1 cellular context compared by ENCODE assay signal in the genomic region with DNA sequence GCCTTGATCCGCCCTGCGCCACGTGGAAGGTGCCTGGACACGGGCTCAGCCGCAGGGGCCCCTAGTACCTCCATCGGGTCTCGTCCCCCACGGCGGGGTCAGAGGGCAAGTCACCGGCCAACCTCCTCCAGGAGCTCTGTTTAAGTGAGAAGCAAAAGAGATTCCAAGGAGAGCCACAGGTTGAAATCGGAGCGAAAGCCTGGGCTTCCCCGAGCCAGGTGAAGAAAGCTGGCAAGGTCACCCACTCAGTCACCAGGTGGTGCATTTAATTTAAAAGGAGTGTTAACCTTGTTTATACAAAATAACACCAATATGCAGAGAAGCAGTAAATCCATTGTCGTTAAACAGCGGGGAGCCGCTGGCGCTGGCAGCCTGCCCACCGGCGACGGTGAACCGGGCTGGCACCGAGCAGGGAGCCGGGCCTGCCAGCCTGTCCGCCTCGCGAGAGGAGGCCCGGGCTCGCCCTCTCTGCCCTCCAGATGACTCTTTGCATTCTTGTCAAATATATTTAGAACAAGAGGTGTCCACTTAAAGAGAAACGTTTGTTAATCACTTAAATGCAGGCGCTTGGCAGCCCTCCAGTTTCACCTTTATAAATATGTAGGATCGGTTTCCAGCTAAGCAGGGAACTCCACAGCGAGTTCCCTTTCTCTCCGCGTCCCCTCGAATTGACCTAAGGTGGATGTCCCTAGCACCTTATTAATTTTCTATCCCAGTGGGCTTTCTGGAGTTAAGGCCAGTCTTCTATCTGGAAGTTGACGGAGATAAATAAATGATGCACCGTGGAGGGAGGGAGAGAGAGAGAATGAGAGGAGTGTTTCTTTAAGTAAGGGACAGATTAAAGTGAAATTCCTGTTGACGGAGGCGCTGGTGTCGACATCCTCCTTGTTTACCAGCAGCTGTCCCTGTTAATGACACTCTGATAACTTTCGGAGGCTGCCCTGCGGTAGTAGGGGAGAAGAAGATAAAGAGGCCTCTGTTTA.
A peak's percentile ranks its signal among the peaks of the same experiment; 100 is the strongest.
TF ChIP-seq lines count a peak whose summit lies in the region.

No MANE protein-coding gene starts in this region.

TF ChIP-seq in HepG2, 621 proteins besides CTCF, POLR2A, EP300 and RAD21 (continued from another document and continues in another):
- TF ChIP-seq, protein P1, sequence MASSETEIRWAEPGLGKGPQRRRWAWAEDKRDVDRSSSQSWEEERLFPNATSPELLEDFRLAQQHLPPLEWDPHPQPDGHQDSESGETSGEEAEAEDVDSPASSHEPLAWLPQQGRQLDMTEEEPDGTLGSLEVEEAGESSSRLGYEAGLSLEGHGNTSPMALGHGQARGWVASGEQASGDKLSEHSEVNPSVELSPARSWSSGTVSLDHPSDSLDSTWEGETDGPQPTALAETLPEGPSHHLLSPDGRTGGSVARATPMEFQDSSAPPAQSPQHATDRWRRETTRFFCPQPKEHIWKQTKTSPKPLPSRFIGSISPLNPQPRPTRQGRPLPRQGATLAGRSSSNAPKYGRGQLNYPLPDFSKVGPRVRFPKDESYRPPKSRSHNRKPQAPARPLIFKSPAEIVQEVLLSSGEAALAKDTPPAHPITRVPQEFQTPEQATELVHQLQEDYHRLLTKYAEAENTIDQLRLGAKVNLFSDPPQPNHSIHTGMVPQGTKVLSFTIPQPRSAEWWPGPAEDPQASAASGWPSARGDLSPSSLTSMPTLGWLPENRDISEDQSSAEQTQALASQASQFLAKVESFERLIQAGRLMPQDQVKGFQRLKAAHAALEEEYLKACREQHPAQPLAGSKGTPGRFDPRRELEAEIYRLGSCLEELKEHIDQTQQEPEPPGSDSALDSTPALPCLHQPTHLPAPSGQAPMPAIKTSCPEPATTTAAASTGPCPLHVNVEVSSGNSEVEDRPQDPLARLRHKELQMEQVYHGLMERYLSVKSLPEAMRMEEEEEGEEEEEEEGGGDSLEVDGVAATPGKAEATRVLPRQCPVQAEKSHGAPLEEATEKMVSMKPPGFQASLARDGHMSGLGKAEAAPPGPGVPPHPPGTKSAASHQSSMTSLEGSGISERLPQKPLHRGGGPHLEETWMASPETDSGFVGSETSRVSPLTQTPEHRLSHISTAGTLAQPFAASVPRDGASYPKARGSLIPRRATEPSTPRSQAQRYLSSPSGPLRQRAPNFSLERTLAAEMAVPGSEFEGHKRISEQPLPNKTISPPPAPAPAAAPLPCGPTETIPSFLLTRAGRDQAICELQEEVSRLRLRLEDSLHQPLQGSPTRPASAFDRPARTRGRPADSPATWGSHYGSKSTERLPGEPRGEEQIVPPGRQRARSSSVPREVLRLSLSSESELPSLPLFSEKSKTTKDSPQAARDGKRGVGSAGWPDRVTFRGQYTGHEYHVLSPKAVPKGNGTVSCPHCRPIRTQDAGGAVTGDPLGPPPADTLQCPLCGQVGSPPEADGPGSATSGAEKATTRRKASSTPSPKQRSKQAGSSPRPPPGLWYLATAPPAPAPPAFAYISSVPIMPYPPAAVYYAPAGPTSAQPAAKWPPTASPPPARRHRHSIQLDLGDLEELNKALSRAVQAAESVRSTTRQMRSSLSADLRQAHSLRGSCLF (CRISPR knock-in tag; IDR thresholded peaks at IDR 0.05; ENCODE audit: borderline replicate concordance): no peak
- TF ChIP-seq RFX5 (IDR thresholded peaks at IDR 0.05; ENCODE audit: low read depth, low read length): no peak
- TF ChIP-seq ATF7-NPFF (CRISPR knock-in tag; IDR thresholded peaks at IDR 0.05; ENCODE audit: low read depth): no peak
- TF ChIP-seq, protein P2, sequence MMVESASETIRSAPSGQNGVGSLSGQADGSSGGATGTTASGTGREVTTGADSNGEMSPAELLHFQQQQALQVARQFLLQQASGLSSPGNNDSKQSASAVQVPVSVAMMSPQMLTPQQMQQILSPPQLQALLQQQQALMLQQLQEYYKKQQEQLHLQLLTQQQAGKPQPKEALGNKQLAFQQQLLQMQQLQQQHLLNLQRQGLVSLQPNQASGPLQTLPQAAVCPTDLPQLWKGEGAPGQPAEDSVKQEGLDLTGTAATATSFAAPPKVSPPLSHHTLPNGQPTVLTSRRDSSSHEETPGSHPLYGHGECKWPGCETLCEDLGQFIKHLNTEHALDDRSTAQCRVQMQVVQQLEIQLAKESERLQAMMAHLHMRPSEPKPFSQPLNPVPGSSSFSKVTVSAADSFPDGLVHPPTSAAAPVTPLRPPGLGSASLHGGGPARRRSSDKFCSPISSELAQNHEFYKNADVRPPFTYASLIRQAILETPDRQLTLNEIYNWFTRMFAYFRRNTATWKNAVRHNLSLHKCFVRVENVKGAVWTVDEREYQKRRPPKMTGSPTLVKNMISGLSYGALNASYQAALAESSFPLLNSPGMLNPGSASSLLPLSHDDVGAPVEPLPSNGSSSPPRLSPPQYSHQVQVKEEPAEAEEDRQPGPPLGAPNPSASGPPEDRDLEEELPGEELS (CRISPR knock-in tag; IDR thresholded peaks at IDR 0.05): peak; percentile 73; the same call in 1 of the 2 replicates
- TF ChIP-seq ZNF652 (CRISPR knock-in tag; IDR thresholded peaks at IDR 0.05; ENCODE audit: borderline replicate concordance, low read depth): no peak
- TF ChIP-seq NBN (conservative IDR thresholded peaks at IDR 0.05): no peak
- TF ChIP-seq ZNF235 (CRISPR knock-in tag; IDR thresholded peaks at IDR 0.05; ENCODE audit: borderline replicate concordance): no peak
- no peak for TF ChIP-seq ZNF264 (CRISPR knock-in tag; IDR thresholded peaks at IDR 0.05)
- no peak for TF ChIP-seq ZNF33A (CRISPR knock-in tag; IDR thresholded peaks at IDR 0.05; ENCODE audit: borderline replicate concordance)
- TF ChIP-seq ZNF30 (CRISPR knock-in tag; IDR thresholded peaks at IDR 0.05): no peak
- no peak for TF ChIP-seq ZNF879 (CRISPR knock-in tag; IDR thresholded peaks at IDR 0.05)
- TF ChIP-seq, protein P3, sequence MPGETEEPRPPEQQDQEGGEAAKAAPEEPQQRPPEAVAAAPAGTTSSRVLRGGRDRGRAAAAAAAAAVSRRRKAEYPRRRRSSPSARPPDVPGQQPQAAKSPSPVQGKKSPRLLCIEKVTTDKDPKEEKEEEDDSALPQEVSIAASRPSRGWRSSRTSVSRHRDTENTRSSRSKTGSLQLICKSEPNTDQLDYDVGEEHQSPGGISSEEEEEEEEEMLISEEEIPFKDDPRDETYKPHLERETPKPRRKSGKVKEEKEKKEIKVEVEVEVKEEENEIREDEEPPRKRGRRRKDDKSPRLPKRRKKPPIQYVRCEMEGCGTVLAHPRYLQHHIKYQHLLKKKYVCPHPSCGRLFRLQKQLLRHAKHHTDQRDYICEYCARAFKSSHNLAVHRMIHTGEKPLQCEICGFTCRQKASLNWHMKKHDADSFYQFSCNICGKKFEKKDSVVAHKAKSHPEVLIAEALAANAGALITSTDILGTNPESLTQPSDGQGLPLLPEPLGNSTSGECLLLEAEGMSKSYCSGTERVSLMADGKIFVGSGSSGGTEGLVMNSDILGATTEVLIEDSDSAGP (CRISPR knock-in tag; IDR thresholded peaks at IDR 0.05; ENCODE audit: borderline replicate concordance): peak; percentile 38
- peak; percentile 37; the same call in 1 of the 2 replicates for TF ChIP-seq CEBPG (CRISPR knock-in tag; IDR thresholded peaks at IDR 0.05)
- TF ChIP-seq, protein P4, sequence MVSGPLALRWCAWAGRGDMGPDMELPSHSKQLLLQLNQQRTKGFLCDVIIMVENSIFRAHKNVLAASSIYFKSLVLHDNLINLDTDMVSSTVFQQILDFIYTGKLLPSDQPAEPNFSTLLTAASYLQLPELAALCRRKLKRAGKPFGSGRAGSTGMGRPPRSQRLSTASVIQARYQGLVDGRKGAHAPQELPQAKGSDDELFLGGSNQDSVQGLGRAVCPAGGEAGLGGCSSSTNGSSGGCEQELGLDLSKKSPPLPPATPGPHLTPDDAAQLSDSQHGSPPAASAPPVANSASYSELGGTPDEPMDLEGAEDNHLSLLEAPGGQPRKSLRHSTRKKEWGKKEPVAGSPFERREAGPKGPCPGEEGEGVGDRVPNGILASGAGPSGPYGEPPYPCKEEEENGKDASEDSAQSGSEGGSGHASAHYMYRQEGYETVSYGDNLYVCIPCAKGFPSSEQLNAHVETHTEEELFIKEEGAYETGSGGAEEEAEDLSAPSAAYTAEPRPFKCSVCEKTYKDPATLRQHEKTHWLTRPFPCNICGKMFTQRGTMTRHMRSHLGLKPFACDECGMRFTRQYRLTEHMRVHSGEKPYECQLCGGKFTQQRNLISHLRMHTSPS (CRISPR knock-in tag; IDR thresholded peaks at IDR 0.05; ENCODE audit: low read depth): no peak
- TF ChIP-seq ZMYM3 (CRISPR knock-in tag; IDR thresholded peaks at IDR 0.05): no peak
- no peak for TF ChIP-seq ZNF317 (CRISPR knock-in tag; IDR thresholded peaks at IDR 0.05)
- no peak for TF ChIP-seq BRD4 (CRISPR knock-in tag; IDR thresholded peaks at IDR 0.05)
- TF ChIP-seq FOXA1 (IDR thresholded peaks at IDR 0.05): no peak
- peak; percentile 69 for TF ChIP-seq FOXA1 (CRISPR knock-in tag; IDR thresholded peaks at IDR 0.05)
- TF ChIP-seq SCMH1 (CRISPR knock-in tag; IDR thresholded peaks at IDR 0.05; ENCODE audit: borderline replicate concordance): no peak
- no peak for TF ChIP-seq KDM4B (CRISPR knock-in tag; IDR thresholded peaks at IDR 0.05)
- no peak for TF ChIP-seq ZNF101 (CRISPR knock-in tag; IDR thresholded peaks at IDR 0.05; ENCODE audit: borderline replicate concordance, low read depth)
- no peak for TF ChIP-seq GTF2F1 (IDR thresholded peaks at IDR 0.05; ENCODE audit: low read length)
- TF ChIP-seq, protein P5, sequence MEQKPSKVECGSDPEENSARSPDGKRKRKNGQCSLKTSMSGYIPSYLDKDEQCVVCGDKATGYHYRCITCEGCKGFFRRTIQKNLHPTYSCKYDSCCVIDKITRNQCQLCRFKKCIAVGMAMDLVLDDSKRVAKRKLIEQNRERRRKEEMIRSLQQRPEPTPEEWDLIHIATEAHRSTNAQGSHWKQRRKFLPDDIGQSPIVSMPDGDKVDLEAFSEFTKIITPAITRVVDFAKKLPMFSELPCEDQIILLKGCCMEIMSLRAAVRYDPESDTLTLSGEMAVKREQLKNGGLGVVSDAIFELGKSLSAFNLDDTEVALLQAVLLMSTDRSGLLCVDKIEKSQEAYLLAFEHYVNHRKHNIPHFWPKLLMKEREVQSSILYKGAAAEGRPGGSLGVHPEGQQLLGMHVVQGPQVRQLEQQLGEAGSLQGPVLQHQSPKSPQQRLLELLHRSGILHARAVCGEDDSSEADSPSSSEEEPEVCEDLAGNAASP (CRISPR knock-in tag; IDR thresholded peaks at IDR 0.05; ENCODE audit: borderline replicate concordance): no peak
- TF ChIP-seq MAFK (conservative IDR thresholded peaks at IDR 0.05 in 1 of 2, IDR thresholded peaks at IDR 0.05 in 1 of 2; ENCODE audit: low read length in 2 of 2): no peak
- TF ChIP-seq, protein P6, sequence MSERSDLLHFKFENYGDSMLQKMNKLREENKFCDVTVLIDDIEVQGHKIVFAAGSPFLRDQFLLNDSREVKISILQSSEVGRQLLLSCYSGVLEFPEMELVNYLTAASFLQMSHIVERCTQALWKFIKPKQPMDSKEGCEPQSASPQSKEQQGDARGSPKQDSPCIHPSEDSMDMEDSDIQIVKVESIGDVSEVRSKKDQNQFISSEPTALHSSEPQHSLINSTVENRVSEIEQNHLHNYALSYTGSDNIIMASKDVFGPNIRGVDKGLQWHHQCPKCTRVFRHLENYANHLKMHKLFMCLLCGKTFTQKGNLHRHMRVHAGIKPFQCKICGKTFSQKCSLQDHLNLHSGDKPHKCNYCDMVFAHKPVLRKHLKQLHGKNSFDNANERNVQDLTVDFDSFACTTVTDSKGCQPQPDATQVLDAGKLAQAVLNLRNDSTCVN (CRISPR knock-in tag; IDR thresholded peaks at IDR 0.05; ENCODE audit: borderline replicate concordance): no peak
- no peak for TF ChIP-seq ZNF547 (CRISPR knock-in tag; IDR thresholded peaks at IDR 0.05)
- TF ChIP-seq FOXA3 (CRISPR knock-in tag; IDR thresholded peaks at IDR 0.05): peak; percentile 63
- no peak for TF ChIP-seq ZFP41 (CRISPR knock-in tag; IDR thresholded peaks at IDR 0.05; ENCODE audit: borderline replicate concordance)
- no peak for TF ChIP-seq SRSF4 (IDR thresholded peaks at IDR 0.05; ENCODE audit: low read depth, low read length, poor library complexity, severe bottlenecking)
- no peak for TF ChIP-seq MED8 (CRISPR knock-in tag; IDR thresholded peaks at IDR 0.05; ENCODE audit: insufficient replicate concordance)
- no peak for TF ChIP-seq MED13 (CRISPR knock-in tag; IDR thresholded peaks at IDR 0.05)
- no peak for TF ChIP-seq SOX6 (IDR thresholded peaks at IDR 0.05)
- TF ChIP-seq SOX6 (CRISPR knock-in tag; IDR thresholded peaks at IDR 0.05): 0 out of 2 replicates have a peak, but pooled peaks have one; percentile 8
- TF ChIP-seq PCBP2 (optimal IDR thresholded peaks at IDR 0.05; ENCODE audit: low read depth, low read length, poor library complexity, severe bottlenecking): no peak
- no peak for TF ChIP-seq ZNF605 (CRISPR knock-in tag; IDR thresholded peaks at IDR 0.05)
- TF ChIP-seq PRPF4 (IDR thresholded peaks at IDR 0.05; ENCODE audit: low read depth, low read length, poor library complexity, severe bottlenecking): no peak
- peak; percentile 8; the same call in 1 of the 2 replicates for TF ChIP-seq SOX5 (CRISPR knock-in tag; IDR thresholded peaks at IDR 0.05; ENCODE audit: borderline replicate concordance)
- TF ChIP-seq, protein P7, sequence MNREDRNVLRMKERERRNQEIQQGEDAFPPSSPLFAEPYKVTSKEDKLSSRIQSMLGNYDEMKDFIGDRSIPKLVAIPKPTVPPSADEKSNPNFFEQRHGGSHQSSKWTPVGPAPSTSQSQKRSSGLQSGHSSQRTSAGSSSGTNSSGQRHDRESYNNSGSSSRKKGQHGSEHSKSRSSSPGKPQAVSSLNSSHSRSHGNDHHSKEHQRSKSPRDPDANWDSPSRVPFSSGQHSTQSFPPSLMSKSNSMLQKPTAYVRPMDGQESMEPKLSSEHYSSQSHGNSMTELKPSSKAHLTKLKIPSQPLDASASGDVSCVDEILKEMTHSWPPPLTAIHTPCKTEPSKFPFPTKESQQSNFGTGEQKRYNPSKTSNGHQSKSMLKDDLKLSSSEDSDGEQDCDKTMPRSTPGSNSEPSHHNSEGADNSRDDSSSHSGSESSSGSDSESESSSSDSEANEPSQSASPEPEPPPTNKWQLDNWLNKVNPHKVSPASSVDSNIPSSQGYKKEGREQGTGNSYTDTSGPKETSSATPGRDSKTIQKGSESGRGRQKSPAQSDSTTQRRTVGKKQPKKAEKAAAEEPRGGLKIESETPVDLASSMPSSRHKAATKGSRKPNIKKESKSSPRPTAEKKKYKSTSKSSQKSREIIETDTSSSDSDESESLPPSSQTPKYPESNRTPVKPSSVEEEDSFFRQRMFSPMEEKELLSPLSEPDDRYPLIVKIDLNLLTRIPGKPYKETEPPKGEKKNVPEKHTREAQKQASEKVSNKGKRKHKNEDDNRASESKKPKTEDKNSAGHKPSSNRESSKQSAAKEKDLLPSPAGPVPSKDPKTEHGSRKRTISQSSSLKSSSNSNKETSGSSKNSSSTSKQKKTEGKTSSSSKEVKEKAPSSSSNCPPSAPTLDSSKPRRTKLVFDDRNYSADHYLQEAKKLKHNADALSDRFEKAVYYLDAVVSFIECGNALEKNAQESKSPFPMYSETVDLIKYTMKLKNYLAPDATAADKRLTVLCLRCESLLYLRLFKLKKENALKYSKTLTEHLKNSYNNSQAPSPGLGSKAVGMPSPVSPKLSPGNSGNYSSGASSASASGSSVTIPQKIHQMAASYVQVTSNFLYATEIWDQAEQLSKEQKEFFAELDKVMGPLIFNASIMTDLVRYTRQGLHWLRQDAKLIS (CRISPR knock-in tag; IDR thresholded peaks at IDR 0.05): no peak
- TF ChIP-seq, protein P8, sequence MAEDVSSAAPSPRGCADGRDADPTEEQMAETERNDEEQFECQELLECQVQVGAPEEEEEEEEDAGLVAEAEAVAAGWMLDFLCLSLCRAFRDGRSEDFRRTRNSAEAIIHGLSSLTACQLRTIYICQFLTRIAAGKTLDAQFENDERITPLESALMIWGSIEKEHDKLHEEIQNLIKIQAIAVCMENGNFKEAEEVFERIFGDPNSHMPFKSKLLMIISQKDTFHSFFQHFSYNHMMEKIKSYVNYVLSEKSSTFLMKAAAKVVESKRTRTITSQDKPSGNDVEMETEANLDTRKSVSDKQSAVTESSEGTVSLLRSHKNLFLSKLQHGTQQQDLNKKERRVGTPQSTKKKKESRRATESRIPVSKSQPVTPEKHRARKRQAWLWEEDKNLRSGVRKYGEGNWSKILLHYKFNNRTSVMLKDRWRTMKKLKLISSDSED (CRISPR knock-in tag; IDR thresholded peaks at IDR 0.05): no peak
- no peak for TF ChIP-seq SIX1 (CRISPR knock-in tag; IDR thresholded peaks at IDR 0.05; ENCODE audit: borderline replicate concordance)
